ENCODE assay signal across 8 cellular contexts in the genomic region with DNA sequence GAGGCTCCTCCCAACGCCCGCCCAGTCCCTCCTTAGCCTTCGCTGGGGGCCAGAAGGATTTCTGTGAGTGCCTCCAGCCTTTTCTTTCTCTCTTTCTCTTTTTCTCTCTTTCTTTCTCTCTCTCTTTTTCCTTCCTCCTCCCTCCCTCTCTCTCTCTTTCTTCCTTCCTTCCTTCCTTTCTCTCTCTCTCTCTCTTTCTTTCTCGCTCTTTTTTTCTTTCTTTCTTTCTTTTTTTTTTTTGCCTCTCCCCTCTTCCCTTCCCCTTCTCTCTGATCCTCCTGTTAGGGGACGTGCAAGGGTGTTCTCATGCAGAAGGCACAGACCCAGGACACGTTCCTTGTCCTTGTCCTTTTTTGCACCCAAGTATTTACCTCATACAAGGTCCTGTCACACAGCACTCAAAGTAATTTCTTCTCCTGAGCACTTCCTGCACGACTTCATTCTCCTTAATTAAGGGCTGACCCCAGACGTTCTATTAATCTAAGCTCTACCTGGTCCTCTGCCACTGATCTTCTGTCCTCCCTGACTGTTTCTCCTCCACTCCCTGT. TPM values are rescaled to one million over a fixed set of nuclear protein-coding genes. Genes with fewer than 3 reads are reported as not detected.
A peak's percentile ranks its signal among the peaks of the same experiment; 100 is the strongest.
DNase-seq lines count a peak whose midpoint lies in the region; ATAC-seq and TF ChIP-seq lines count a peak whose summit lies in the region.

No MANE protein-coding gene starts in this region.

- H3K9me3 ChIP-seq in ascending aorta (no peaks in the 10 kb centered on the region), lung (ENCODE audit: control insufficient read depth in 2 of 2, insufficient read depth in 1 of 2, low read length in 1 of 2) (peaks cover 0 to 3% of the 10 kb centered on the region in 2 donors), upper lobe of right lung (no peaks in the 10 kb centered on the region)

- DNase-seq in stimulated activated CD4-positive, alpha-beta T cell treated with anti-CD3 and anti-CD28 coated beads, Interleukin-4, amount 100 ng/mL, for 1 hour: peak; percentile 73
- DNase-seq in stimulated activated CD4-positive, alpha-beta T cell treated with anti-CD3 and anti-CD28 coated beads, Interleukin-15, amount 100 ng/mL, for 24 hours: no peak
- DNase-seq in ascending aorta (ENCODE audit: low spot score in 2 of 2) (no peak), lung (ENCODE audit: low spot score) (no peak), upper lobe of right lung (no peak), epidermal melanocyte (ENCODE audit: insufficient read length, low spot score) (no peak)

- TF ChIP-seq CTCF in ascending aorta (IDR thresholded peaks at IDR 0.05) (no peak), lung (IDR thresholded peaks at IDR 0.05; ENCODE audit: control extremely low read depth, extremely low read depth) (no peak), upper lobe of right lung (IDR thresholded peaks at IDR 0.05) (no peak)

- no peaks in the 10 kb centered on the region for H3K36me3 ChIP-seq in ascending aorta
- no peaks in the 10 kb centered on the region for H3K36me3 ChIP-seq in lung (ENCODE audit: control insufficient read depth in 2 of 2, insufficient read depth in 2 of 2, low read length in 2 of 2)
- H3K36me3 ChIP-seq in upper lobe of right lung: no peaks in the 10 kb centered on the region

- H3K27ac ChIP-seq in ascending aorta: peak overlapping the region in 1 of 2 donors; percentile 9
- no peak overlapping the region for H3K27ac ChIP-seq in lung (ENCODE audit: low read depth in 1 of 2, low read length in 1 of 2)
- no peak overlapping the region for H3K27ac ChIP-seq in upper lobe of right lung

- ATAC-seq in lung (ENCODE audit: insufficient read depth, low FRiP score): no peak
- no peak for ATAC-seq in upper lobe of right lung
- ATAC-seq in GM21528 (IDR thresholded peaks at IDR 0.05; ENCODE audit: low FRiP score, unreplicated experiment): no peak
- no peak for ATAC-seq in GM18520 (IDR thresholded peaks at IDR 0.05; ENCODE audit: unreplicated experiment)

- intact Hi-C loops in ascending aorta (cut with DNase I): no loop called here
- intact Hi-C loops in upper lobe of right lung (cut with DNase I): no loop called here

- H3K27me3 ChIP-seq in ascending aorta: no peaks in the 10 kb centered on the region
- H3K27me3 ChIP-seq in lung (ENCODE audit: control insufficient read depth, insufficient read depth): no peaks in the 10 kb centered on the region
- H3K27me3 ChIP-seq in upper lobe of right lung: peaks cover 6% of the 10 kb centered on the region

- no peaks in the 10 kb centered on the region for H3K4me1 ChIP-seq in ascending aorta
- H3K4me1 ChIP-seq in lung (ENCODE audit: control insufficient read depth in 2 of 2, insufficient read depth in 2 of 2, low read length in 2 of 2): peaks cover 0 to 5% of the 10 kb centered on the region in 2 donors
- peaks cover 5% of the 10 kb centered on the region for H3K4me1 ChIP-seq in upper lobe of right lung

- 2 to 5% methylated on average over 8 of the region's 8 CpGs for WGBS in lung, 2 donors

- peak overlapping the region; percentile 63 to 75 for H3K4me3 ChIP-seq in ascending aorta
- peak overlapping the region; percentile 28 for H3K4me3 ChIP-seq in lung
- peak overlapping the region; percentile 59 for H3K4me3 ChIP-seq in upper lobe of right lung

RNA-seq across cellular contexts. Expression of gene PCNX2, which starts 0.3 kb away (rescaled TPM):
- total RNA-seq in ascending aorta: 13.6 TPM
- 10 to 100 TPM; 10.3 to 15.1 TPM for total RNA-seq in lung
- 1 to 10 TPM; 2.0 to 2.5 TPM for polyA plus RNA-seq in lung
- total RNA-seq in upper lobe of right lung: 6.8 TPM

RNA-seq across cellular contexts. Expression of gene MAP3K21, which starts 31.7 kb away (rescaled TPM):
- total RNA-seq in ascending aorta: 2.6 TPM
- 10 to 100 TPM in 1 of 2 donors, 1 to 10 TPM in 1; 7.7 to 11.4 TPM for total RNA-seq in lung
- polyA plus RNA-seq in lung: 1 to 10 TPM; 3.2 to 3.7 TPM
- 9.1 TPM for total RNA-seq in upper lobe of right lung
